In genomic region chr19:29941828-29942403, GRCh38 we compare ENCODE assay signal across 8 cellular contexts. TPM values are rescaled to one million over a fixed set of nuclear protein-coding genes. Genes with fewer than 3 reads are reported as not detected.
DNase-seq lines count a peak whose midpoint lies in the region; ATAC-seq and TF ChIP-seq lines count a peak whose summit lies in the region.

URI1 (plus strand) TSS chr19:29942239; CDS start chr19:29942548, 309 bp downstream.

- H3K4me1 ChIP-seq in NT2/D1 (ENCODE audit: insufficient read depth, insufficient read length) = no peaks in the 10 kb centered on the region

- peak; percentile 89 for DNase-seq in COLO829 (ENCODE audit: low spot score)
- DNase-seq in HUDEP-2 (lab: John Stamatoyannopoulos, UW; ENCODE audit: unreplicated experiment in 76 of 76) = peak in 74 of 76 experiments; percentile 49 to 97 (median 88)
- peak; percentile 63 for DNase-seq in NT2/D1 (ENCODE audit: low read depth, low spot score)
- peak; percentile 58 for DNase-seq in activated CD8-positive, alpha-beta memory T cell treated with anti-CD3 and anti-CD28 coated beads, Interleukin-2, amount 50 U/mL, for 1 hour (ENCODE audit: extremely low read depth)
- DNase-seq in endothelial cell (ENCODE audit: low spot score) = peak; percentile 98
- peak; percentile 77 for DNase-seq in middle frontal gyrus (ENCODE audit: extremely low spot score, low spot score)
- peak; percentile 87 to 89 for DNase-seq in stimulated activated CD8-positive, alpha-beta memory T cell treated with anti-CD3 and anti-CD28 coated beads, Interleukin-15, amount 100 ng/mL, for 48 hours (ENCODE audit: low read depth in 2 of 2)

- ATAC-seq in GM21367 (IDR thresholded peaks at IDR 0.05; ENCODE audit: unreplicated experiment) = peak; percentile 83

- no peaks in the 10 kb centered on the region for H3K9me3 ChIP-seq in NT2/D1 (ENCODE audit: insufficient read depth, low read length)

- peaks cover 7% of the 10 kb centered on the region for H3K4me1 Mint-ChIP-seq in endothelial cell (ENCODE audit: unreplicated experiment)

- no peaks in the 10 kb centered on the region for H3K36me3 Mint-ChIP-seq in endothelial cell (ENCODE audit: low read depth, unreplicated experiment)

- H3K27me3 ChIP-seq in NT2/D1 (ENCODE audit: insufficient read depth, insufficient read length) = no peaks in the 10 kb centered on the region

- H3K36me3 ChIP-seq in NT2/D1 (ENCODE audit: insufficient read depth, insufficient read length, low read length) = no peaks in the 10 kb centered on the region

- peak within 1 kb of the TSS; percentile 89 for H3K27ac Mint-ChIP-seq in endothelial cell (ENCODE audit: unreplicated experiment)

- TF ChIP-seq CTCF in endothelial cell (IDR thresholded peaks at IDR 0.05; ENCODE audit: unreplicated experiment) = no peak

- H3K9me3 Mint-ChIP-seq in endothelial cell (ENCODE audit: unreplicated experiment) = no peaks in the 10 kb centered on the region

- peak within 1 kb of the TSS; percentile 96 for H3K4me3 Mint-ChIP-seq in endothelial cell (ENCODE audit: unreplicated experiment)

- H3K27me3 Mint-ChIP-seq in endothelial cell (ENCODE audit: unreplicated experiment) = peaks cover 14% of the 10 kb centered on the region

- H3K9ac ChIP-seq in NT2/D1 (ENCODE audit: insufficient read length, low read depth) = peak within 1 kb of the TSS; percentile 88

- H3K4me3 ChIP-seq in NT2/D1 (ENCODE audit: insufficient read length, low read depth) = peak within 1 kb of the TSS; percentile 70

RNA-seq across cellular contexts. Expression of gene URI1, which starts in this region (rescaled TPM):
- total RNA-seq in endothelial cell (ENCODE audit: unreplicated experiment) = 38.2 TPM

Comparison
In these comparisons a context has a peak if more than half of its experiments do, and no peak if none do; other contexts are left out.
1. Peak in every context shown above with its lines: DNase-seq, ATAC-seq and H3K4me3 ChIP-seq.